Comparison of ENCODE assay signal across 15 cellular contexts in the genomic region with DNA sequence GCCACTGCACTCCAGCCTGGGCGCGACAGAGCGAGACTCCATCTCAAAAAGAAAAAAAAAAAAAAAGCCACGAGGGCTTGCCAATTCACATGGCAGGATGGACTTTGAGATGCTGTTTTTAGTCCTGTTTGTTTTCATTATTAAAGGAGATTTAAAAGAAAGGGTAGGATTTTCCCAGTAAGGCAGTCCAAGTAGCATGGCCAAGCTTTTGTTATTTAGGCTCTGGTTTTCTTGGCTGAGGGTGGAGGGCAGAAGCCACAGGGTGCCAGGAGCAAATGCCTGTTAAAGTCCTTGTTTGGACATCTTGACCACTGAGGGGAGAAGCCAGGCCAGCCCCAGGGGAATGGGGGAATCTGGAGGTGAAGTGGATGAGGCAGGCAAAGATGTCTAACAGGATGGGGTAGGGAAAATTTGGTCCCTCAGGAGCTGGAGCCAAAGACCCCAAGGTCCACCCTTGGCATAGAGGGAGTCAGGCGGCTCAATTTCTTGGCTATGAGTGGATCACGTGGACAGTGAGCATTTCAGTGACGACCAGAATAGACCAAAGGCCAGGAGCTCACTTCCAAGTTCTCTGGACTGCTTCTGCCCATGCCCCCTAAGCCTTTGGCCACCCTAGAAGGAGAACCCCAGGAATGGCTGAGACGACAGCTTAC. TPM values are rescaled to one million over a fixed set of nuclear protein-coding genes. Genes with fewer than 3 reads are reported as not detected.
A peak's percentile ranks its signal among the peaks of the same experiment; 100 is the strongest.
DNase-seq lines count a peak whose midpoint lies in the region; ATAC-seq, FAIRE-seq and TF ChIP-seq lines count a peak whose summit lies in the region.
"Had no signal": no experiment of that assay in that cellular context is flagged by ENCODE, and none has a peak within 500 bp of the region (broad histone marks: within the 10 kb centered on the region; RNA-seq: fewer than 3 reads in every experiment).

No MANE protein-coding gene starts in this region.

- TF ChIP-seq CTCF in kidney (IDR thresholded peaks at IDR 0.05; ENCODE audit: borderline replicate concordance, extremely low read depth, insufficient read depth) (no peak), psoas muscle (IDR thresholded peaks at IDR 0.05) (no peak), type B pancreatic cell (conservative IDR thresholded peaks at IDR 0.05) (no peak)

- no peak for DNase-seq in activated naive CD8-positive, alpha-beta T cell treated with anti-CD3 and anti-CD28 coated beads, Interleukin-2, amount 50 U/mL, for 24 hours
- DNase-seq in activated naive CD8-positive, alpha-beta T cell treated with anti-CD3 and anti-CD28 coated beads for 36 hours = no peak
- DNase-seq in kidney (no peak), psoas muscle (peak in 1 of 2 donors; percentile 43), type B pancreatic cell (ENCODE audit: extremely low spot score, unreplicated experiment) (no peak), NCI-H1417 treated with DMSO at 0.1 percent for 48 hours (lab: John Stamatoyannopoulos, UW) (no peak), foreskin melanocyte (no peak)
- DNase-seq: activated CD4-positive, alpha-beta T cell treated with anti-CD3 and anti-CD28 coated beads, Interleukin-2, amount 50 U/mL, for 4 hours; NCI-H82 had no signal

- H3K4me1 ChIP-seq in kidney (ENCODE audit: control insufficient read depth in 1 of 2, insufficient read depth in 1 of 2, low read depth in 1 of 2, low read length in 2 of 2) (peaks cover 15 to 18% of the 10 kb centered on the region in 2 donors), psoas muscle (peaks cover 9% of the 10 kb centered on the region)

- H3K36me3 ChIP-seq in kidney (ENCODE audit: control insufficient read depth in 1 of 2, insufficient read depth in 2 of 2, low read length in 2 of 2) = no peaks in the 10 kb centered on the region
- H3K36me3 ChIP-seq in psoas muscle (ENCODE audit: insufficient read depth in 1 of 2, low read depth in 1 of 2) = no peaks in the 10 kb centered on the region

- no peaks in the 10 kb centered on the region for H3K27me3 ChIP-seq in psoas muscle (ENCODE audit: insufficient read depth in 3 of 3, low read length in 2 of 3)

- H3K4me3 ChIP-seq in kidney (ENCODE audit: low read length in 2 of 2) = peak overlapping the region in 1 of 2 donors; percentile 27
- no peak overlapping the region for H3K4me3 ChIP-seq in psoas muscle

- no peaks in the 10 kb centered on the region for H3K9me3 Mint-ChIP-seq in activated naive CD8-positive, alpha-beta T cell treated with anti-CD3 and anti-CD28 coated beads, Interleukin-2, amount 50 U/mL, for 24 hours
- H3K9me3 Mint-ChIP-seq in activated naive CD8-positive, alpha-beta T cell treated with anti-CD3 and anti-CD28 coated beads for 36 hours = no peaks in the 10 kb centered on the region
- H3K9me3 Mint-ChIP-seq in type B pancreatic cell = no peaks in the 10 kb centered on the region
- H3K9me3 Mint-ChIP-seq: memory B cell had no signal

- H3K9me3 ChIP-seq in kidney (ENCODE audit: control insufficient read depth in 1 of 2, low read length in 2 of 2) (no peaks in the 10 kb centered on the region), psoas muscle (no peaks in the 10 kb centered on the region)

- FAIRE-seq in kidney (lab: Jason Lieb, UNC) = no peak
- FAIRE-seq: bronchial epithelial cell, endometrium, H54 had no signal

- H3K36me3 Mint-ChIP-seq in activated naive CD8-positive, alpha-beta T cell treated with anti-CD3 and anti-CD28 coated beads, Interleukin-2, amount 50 U/mL, for 24 hours (ENCODE audit: low read depth) = no peaks in the 10 kb centered on the region
- no peaks in the 10 kb centered on the region for H3K36me3 Mint-ChIP-seq in activated naive CD8-positive, alpha-beta T cell treated with anti-CD3 and anti-CD28 coated beads for 36 hours
- no peaks in the 10 kb centered on the region for H3K36me3 Mint-ChIP-seq in type B pancreatic cell
- H3K36me3 Mint-ChIP-seq: memory B cell had no signal

- 23 to 24% (median 23%) methylated on average over 8 of the region's 8 CpGs for WGBS in psoas muscle, 3 donors

- peak overlapping the region; percentile 18 for H3K27ac Mint-ChIP-seq in activated naive CD8-positive, alpha-beta T cell treated with anti-CD3 and anti-CD28 coated beads, Interleukin-2, amount 50 U/mL, for 24 hours
- H3K27ac Mint-ChIP-seq in activated naive CD8-positive, alpha-beta T cell treated with anti-CD3 and anti-CD28 coated beads for 36 hours = no peak overlapping the region
- peak overlapping the region; percentile 72 for H3K27ac Mint-ChIP-seq in type B pancreatic cell

- no peak overlapping the region for H3K4me3 Mint-ChIP-seq in activated naive CD8-positive, alpha-beta T cell treated with anti-CD3 and anti-CD28 coated beads, Interleukin-2, amount 50 U/mL, for 24 hours
- no peak overlapping the region for H3K4me3 Mint-ChIP-seq in activated naive CD8-positive, alpha-beta T cell treated with anti-CD3 and anti-CD28 coated beads for 36 hours
- H3K4me3 Mint-ChIP-seq in type B pancreatic cell = no peak overlapping the region
- H3K4me3 Mint-ChIP-seq: memory B cell had no signal

- H3K9ac ChIP-seq in kidney (ENCODE audit: low read length in 2 of 2) = no peak overlapping the region

- intact Hi-C loops in kidney (cut with DNase I) = no loop called here
- intact Hi-C loops in psoas muscle (cut with DNase I) = no loop called here

- no peak for ATAC-seq in activated naive CD8-positive, alpha-beta T cell treated with anti-CD3 and anti-CD28 coated beads, Interleukin-2, amount 50 U/mL, for 24 hours
- ATAC-seq in psoas muscle (no peak), HG03442 (IDR thresholded peaks at IDR 0.05; ENCODE audit: unreplicated experiment) (no peak)

- H3K27me3 Mint-ChIP-seq in activated naive CD8-positive, alpha-beta T cell treated with anti-CD3 and anti-CD28 coated beads, Interleukin-2, amount 50 U/mL, for 24 hours = peaks cover 2% of the 10 kb centered on the region
- H3K27me3 Mint-ChIP-seq in activated naive CD8-positive, alpha-beta T cell treated with anti-CD3 and anti-CD28 coated beads for 36 hours = peaks cover 4% of the 10 kb centered on the region
- H3K27me3 Mint-ChIP-seq in type B pancreatic cell = peaks cover 7% of the 10 kb centered on the region

- H3K27ac ChIP-seq in kidney (ENCODE audit: low read depth in 2 of 2, low read length in 2 of 2) (peak overlapping the region; percentile 95 to 96), psoas muscle (peak overlapping the region; percentile 61)
- H3K27ac ChIP-seq: 22Rv1 had no signal

- peaks cover 20% of the 10 kb centered on the region for H3K4me1 Mint-ChIP-seq in activated naive CD8-positive, alpha-beta T cell treated with anti-CD3 and anti-CD28 coated beads, Interleukin-2, amount 50 U/mL, for 24 hours
- peaks cover 7% of the 10 kb centered on the region for H3K4me1 Mint-ChIP-seq in activated naive CD8-positive, alpha-beta T cell treated with anti-CD3 and anti-CD28 coated beads for 36 hours
- H3K4me1 Mint-ChIP-seq in type B pancreatic cell (ENCODE audit: unreplicated experiment) = no peaks in the 10 kb centered on the region

RNA-seq across cellular contexts. Expression of gene PLLP, which starts 20.8 kb away (rescaled TPM):
- under 1 TPM; 0.34 to 0.54 TPM for total RNA-seq in activated naive CD8-positive, alpha-beta T cell treated with anti-CD3 and anti-CD28 coated beads for 36 hours
- total RNA-seq in kidney (64.4 TPM), psoas muscle (1 to 10 TPM in 3 of 4 donors, under 1 TPM in 1; 0.39 to 2.4 (median 1.4) TPM), type B pancreatic cell (ENCODE audit: low replicate concordance) (4.9 and 5.1 TPM in 2 replicates)
- polyA plus RNA-seq in kidney (ENCODE audit: insufficient read depth, low read depth, low replicate concordance) (83.8 TPM), psoas muscle (1 to 10 TPM; 2.0 to 3.1 (median 2.7) TPM)

RNA-seq across cellular contexts. Expression of gene CCL22, which starts 53.3 kb away (rescaled TPM):
- 10 to 100 TPM; 12.4 to 12.7 TPM for total RNA-seq in activated naive CD8-positive, alpha-beta T cell treated with anti-CD3 and anti-CD28 coated beads for 36 hours
- total RNA-seq in kidney = 1.3 TPM
- polyA plus RNA-seq in kidney (ENCODE audit: insufficient read depth, low read depth, low replicate concordance) = not detected
- under 1 TPM in 1 of 4 donors, not detected in 3; 0.12 TPM for total RNA-seq in psoas muscle
- polyA plus RNA-seq in psoas muscle = under 1 TPM in 1 of 3 donors, not detected in 2; 0.04 TPM
- total RNA-seq in type B pancreatic cell (ENCODE audit: low replicate concordance) = 0.17 TPM in 1 of 2 replicates, not detected in the other
- total RNA-seq: bronchial epithelial cell had no signal

Comparison
In these comparisons a context has a peak if more than half of its experiments do, and no peak if none do; other contexts are left out.
1. RNA of gene PLLP, which starts 20.8 kb away (total RNA-seq): 64.4 TPM in kidney (single experiment); 4.9 to 5.1 TPM in type B pancreatic cell, 0.39 to 2.4 TPM in psoas muscle and 0.34 to 0.54 TPM in activated naive CD8-positive, alpha-beta T cell treated with anti-CD3 and anti-CD28 coated beads for 36 hours; every median in the first group is over 10 times any median in the second.